In genomic region chr10:119165171-119166110, GRCh38 we compare ENCODE assay signal across 8 cellular contexts. TPM values are rescaled to one million over a fixed set of nuclear protein-coding genes. Genes with fewer than 3 reads are reported as not detected.
A peak's percentile ranks its signal among the peaks of the same experiment; 100 is the strongest.
DNase-seq lines count a peak whose midpoint lies in the region; ATAC-seq, FAIRE-seq and TF ChIP-seq lines count a peak whose summit lies in the region.

Gene SFXN4 (minus strand): TSS chr10:119165714. CDS start chr10:119165647, 67 bp downstream.

- H3K27me3 Mint-ChIP-seq in nephron (ENCODE audit: low read depth): peaks cover 3% of the 10 kb centered on the region
- no peaks in the 10 kb centered on the region for H3K27me3 Mint-ChIP-seq in stimulated activated naive CD8-positive, alpha-beta T cell treated with anti-CD3 and anti-CD28 coated beads, Interleukin-15, Interleukin-2, amounts not matched to agents 100 ng/mL and 50 ng/mL, for 24 hours

- TF ChIP-seq CTCF in fibroblast of mammary gland (conservative IDR thresholded peaks at IDR 0.05; ENCODE audit: control insufficient read depth, insufficient read depth, low read depth, low read length): no peak
- no peak for TF ChIP-seq CTCF in nephron (IDR thresholded peaks at IDR 0.05; ENCODE audit: unreplicated experiment in 3 of 3)

- peaks cover 21% of the 10 kb centered on the region for H3K4me1 Mint-ChIP-seq in nephron
- H3K4me1 Mint-ChIP-seq in stimulated activated naive CD8-positive, alpha-beta T cell treated with anti-CD3 and anti-CD28 coated beads, Interleukin-15, Interleukin-2, amounts not matched to agents 100 ng/mL and 50 ng/mL, for 24 hours (ENCODE audit: low read depth): peaks cover 48% of the 10 kb centered on the region

- FAIRE-seq in RCC 7860 (lab: Jason Lieb, UNC): no peak

- H3K36me3 Mint-ChIP-seq in nephron (ENCODE audit: low read depth): peaks cover 29% of the 10 kb centered on the region
- peaks cover 66% of the 10 kb centered on the region for H3K36me3 Mint-ChIP-seq in stimulated activated naive CD8-positive, alpha-beta T cell treated with anti-CD3 and anti-CD28 coated beads, Interleukin-15, Interleukin-2, amounts not matched to agents 100 ng/mL and 50 ng/mL, for 24 hours (ENCODE audit: low read depth)

- ATAC-seq in GM19438 (IDR thresholded peaks at IDR 0.05; ENCODE audit: low read depth, unreplicated experiment): peak; percentile 91
- ATAC-seq in HG03565 (IDR thresholded peaks at IDR 0.05; ENCODE audit: unreplicated experiment): peak; percentile 75

- peak within 1 kb of the TSS; percentile 52 to 72 (median 68) for H3K27ac Mint-ChIP-seq in nephron
- peak within 1 kb of the TSS; percentile 94 for H3K27ac Mint-ChIP-seq in stimulated activated naive CD8-positive, alpha-beta T cell treated with anti-CD3 and anti-CD28 coated beads, Interleukin-15, Interleukin-2, amounts not matched to agents 100 ng/mL and 50 ng/mL, for 24 hours

- H3K4me3 Mint-ChIP-seq in nephron: peak within 1 kb of the TSS; percentile 89 to 96 (median 92)
- peak within 1 kb of the TSS; percentile 87 for H3K4me3 Mint-ChIP-seq in stimulated activated naive CD8-positive, alpha-beta T cell treated with anti-CD3 and anti-CD28 coated beads, Interleukin-15, Interleukin-2, amounts not matched to agents 100 ng/mL and 50 ng/mL, for 24 hours

- in situ Hi-C loops in Caki2 (cut with HindIII; ENCODE audit: low pct_unique_long_range_greater_than_20kb, low sequenced_read_pairs): no loop called here

- H3K9me3 Mint-ChIP-seq in nephron: no peaks in the 10 kb centered on the region
- no peaks in the 10 kb centered on the region for H3K9me3 Mint-ChIP-seq in stimulated activated naive CD8-positive, alpha-beta T cell treated with anti-CD3 and anti-CD28 coated beads, Interleukin-15, Interleukin-2, amounts not matched to agents 100 ng/mL and 50 ng/mL, for 24 hours

- peak within 1 kb of the TSS; percentile 73 for H3K4me3 ChIP-seq in fibroblast of mammary gland (ENCODE audit: control insufficient read depth, low read depth, low read length)

- DNase-seq in Caki2 (ENCODE audit: low read depth) (peak; percentile 73), RCC 7860 (ENCODE audit: low spot score) (peak; percentile 37), activated T-helper 1 cell treated with Interleukin-2 at 50 U/mL for 16 hours (ENCODE audit: low read depth) (peak; percentile 73), fibroblast of mammary gland (ENCODE audit: low read depth) (peak; percentile 31)

RNA-seq across cellular contexts. Expression of gene SFXN4, which starts in this region (rescaled TPM):
- 30.8 and 61.0 TPM in 2 replicates for total RNA-seq in Caki2 (2014; rRNA removed; shearing (Covaris generic); ENCODE audit: low replicate concordance)

Comparison
In these comparisons a context has a peak if more than half of its experiments do, and no peak if none do; other contexts are left out.
1. Peak in every context shown above with its lines: DNase-seq, ATAC-seq and H3K4me3 ChIP-seq.